ENCODE assay signal across 16 cellular contexts in the genomic region with DNA sequence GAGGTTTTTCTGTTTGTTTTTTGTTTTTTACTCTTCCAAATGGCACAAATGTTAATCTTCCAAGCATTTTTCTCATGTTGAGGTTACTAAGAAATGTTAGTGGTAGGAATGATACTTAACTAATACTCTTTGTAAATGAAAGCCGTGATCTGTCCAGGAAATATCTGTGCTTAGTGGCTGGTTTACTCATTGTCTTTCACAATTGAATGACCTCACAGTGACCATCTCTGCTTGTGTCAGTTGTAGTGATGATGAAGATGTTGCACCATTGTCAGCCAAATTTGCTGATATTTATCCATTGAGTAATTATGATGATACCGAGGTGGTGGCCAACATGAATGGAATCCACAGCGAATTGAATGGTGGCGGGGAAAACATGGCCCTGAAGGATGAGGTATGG.
A peak's percentile ranks its signal among the peaks of the same experiment; 100 is the strongest.
DNase-seq lines count a peak whose midpoint lies in the region; ATAC-seq and TF ChIP-seq lines count a peak whose summit lies in the region.
"Had no signal": no experiment of that assay in that cellular context is flagged by ENCODE, and none has a peak within 500 bp of the region (broad histone marks: within the 10 kb centered on the region; RNA-seq: fewer than 3 reads in every experiment).

No MANE protein-coding gene starts in this region.

- H3K36me3 ChIP-seq in PC-3 (ENCODE audit: low read depth, low read length), result peaks cover 17% of the 10 kb centered on the region
- H3K36me3 ChIP-seq in naive thymus-derived CD4-positive, alpha-beta T cell (ENCODE audit: control insufficient read depth in 2 of 3, insufficient read depth in 3 of 3, low read length in 3 of 3), result peaks cover 6 to 59% (median 9%) of the 10 kb centered on the region in 3 experiments

- H3K79me2 ChIP-seq in PC-3 (ENCODE audit: low read length), result peaks cover 10% of the 10 kb centered on the region; the same call in 1 of the 2 replicates

- no peaks in the 10 kb centered on the region for H3K4me1 ChIP-seq in PC-3 (ENCODE audit: insufficient read depth, low read length)
- H3K4me1 ChIP-seq in naive thymus-derived CD4-positive, alpha-beta T cell (ENCODE audit: control insufficient read depth in 2 of 2, insufficient read depth in 2 of 2, low read length in 2 of 2), result peaks cover 0 to 7% of the 10 kb centered on the region in 2 donors
- H3K4me1 ChIP-seq: body of pancreas had no signal

- H3K9ac ChIP-seq in PC-3 (ENCODE audit: low read length), result no peak overlapping the region

- peaks cover 21 to 62% (median 41%) of the 10 kb centered on the region in 5 donors for H3K36me3 Mint-ChIP-seq in naive thymus-derived CD4-positive, alpha-beta T cell

- H3K27ac Mint-ChIP-seq in naive thymus-derived CD4-positive, alpha-beta T cell, result no peak overlapping the region
- H3K27ac Mint-ChIP-seq: activated T-cell treated with anti-CD3 and anti-CD28 coated beads, Interleukin-2, amount 50 U/mL, for 24 hours had no signal

- no TSS peak for BruUV-seq in PC-3 (replicated peaks; lab: Mats Ljungman, UMichigan)

- H2AFZ ChIP-seq in PC-3 (ENCODE audit: low read length), result no peak overlapping the region

- H3K9me2 ChIP-seq in PC-3 (replicated peaks; ENCODE audit: low read length), result no peaks in the 10 kb centered on the region

- no peak overlapping the region for H3K4me2 ChIP-seq in PC-3 (ENCODE audit: low read length)

- DNase-seq in AG20443 (ENCODE audit: low spot score) (peak; percentile 84), PC-3 (peak; percentile 16), epithelial cell of esophagus (ENCODE audit: low read depth) (peak; percentile 82), H4 (ENCODE audit: low spot score) (no peak), DMS 273 treated with DMSO at 0.1 percent for 48 hours (lab: John Stamatoyannopoulos, UW) (no peak), GM10266 (ENCODE audit: extremely low spot score) (no peak)
- no peak for DNase-seq in naive thymus-derived CD4-positive, alpha-beta T cell
- no peak for DNase-seq in stimulated activated CD4-positive, alpha-beta T cell treated with anti-CD3 and anti-CD28 coated beads, Interleukin-2, amount 100 ng/mL, for 48 hours
- DNase-seq: activated T-cell treated with anti-CD3 and anti-CD28 coated beads, Interleukin-2, amount 50 U/mL, for 24 hours; body of pancreas; left ventricle myocardium inferior; NCI-H1417 treated with DMSO at 0.1 percent for 48 hours; NCI-H526; occipital lobe; SIG-M5; stimulated activated naive CD4-positive, alpha-beta T cell treated with Interleukin-2 at 50 U/mL for 16 hours had no signal

- no peak overlapping the region for H3K4me3 Mint-ChIP-seq in naive thymus-derived CD4-positive, alpha-beta T cell
- H3K4me3 Mint-ChIP-seq: activated T-cell treated with anti-CD3 and anti-CD28 coated beads, Interleukin-2, amount 50 U/mL, for 24 hours had no signal

- no peak overlapping the region for H3K27ac ChIP-seq in PC-3 (ENCODE audit: low read length)
- H3K27ac ChIP-seq in naive thymus-derived CD4-positive, alpha-beta T cell (ENCODE audit: low read depth, low read length), result no peak overlapping the region
- H3K27ac ChIP-seq: body of pancreas, left ventricle myocardium inferior had no signal

- H3K27me3 ChIP-seq in PC-3 (ENCODE audit: low read length), result no peaks in the 10 kb centered on the region
- no peaks in the 10 kb centered on the region for H3K27me3 ChIP-seq in naive thymus-derived CD4-positive, alpha-beta T cell (ENCODE audit: control insufficient read depth in 2 of 2, insufficient read depth in 2 of 2, low read length in 2 of 2)
- H3K27me3 ChIP-seq: body of pancreas had no signal

- TF ChIP-seq CTCF in PC-3 (conservative IDR thresholded peaks at IDR 0.05; ENCODE audit: low read depth, low read length) (no peak), epithelial cell of esophagus (IDR thresholded peaks at IDR 0.05; ENCODE audit: insufficient read depth, low read depth, low read length, missing control alignments) (no peak), GM10266 (IDR thresholded peaks at IDR 0.05; ENCODE audit: control insufficient read depth, insufficient read depth, low read depth, missing control alignments) (no peak)

- intact Hi-C loops in PC-3 (cut with micrococcal nuclease), result no loop called here
- intact Hi-C loops in naive thymus-derived CD4-positive, alpha-beta T cell (cut with micrococcal nuclease), result no loop called here

- CTCF ChIA-PET in PC-3 (lab: Charles Lee), result no interaction called here
- CTCF ChIA-PET in naive thymus-derived CD4-positive, alpha-beta T cell (lab: Charles Lee), result no interaction called here

- H3K9me3 ChIP-seq in PC-3 (ENCODE audit: low read length), result no peaks in the 10 kb centered on the region
- H3K9me3 ChIP-seq in naive thymus-derived CD4-positive, alpha-beta T cell (ENCODE audit: control insufficient read depth in 2 of 3, low read length in 3 of 3), result no peaks in the 10 kb centered on the region
- H3K9me3 ChIP-seq: body of pancreas, left ventricle myocardium inferior had no signal

- ATAC-seq in PC-3, result no peak
- peak; percentile 41 for ATAC-seq in naive thymus-derived CD4-positive, alpha-beta T cell
- ATAC-seq: body of pancreas had no signal

- H3K4me3 ChIP-seq in PC-3 (ENCODE audit: low read length), result no peak overlapping the region
- no peak overlapping the region for H3K4me3 ChIP-seq in epithelial cell of esophagus (ENCODE audit: low read length)
- no peak overlapping the region for H3K4me3 ChIP-seq in naive thymus-derived CD4-positive, alpha-beta T cell (ENCODE audit: low read length)
- H3K4me3 ChIP-seq: body of pancreas, left ventricle myocardium inferior had no signal

- H3K4me1 Mint-ChIP-seq in naive thymus-derived CD4-positive, alpha-beta T cell, result peaks cover 8 to 28% (median 23%) of the 10 kb centered on the region in 7 donors

- H3F3A ChIP-seq in PC-3 (ENCODE audit: low read length, unreplicated experiment), result no peaks in the 10 kb centered on the region

- H3K27me3 Mint-ChIP-seq in naive thymus-derived CD4-positive, alpha-beta T cell, result no peaks in the 10 kb centered on the region
- H3K27me3 Mint-ChIP-seq: activated T-cell treated with anti-CD3 and anti-CD28 coated beads, Interleukin-2, amount 50 U/mL, for 24 hours had no signal

- no peaks in the 10 kb centered on the region for H4K20me1 ChIP-seq in PC-3 (ENCODE audit: low read length)

- no peaks in the 10 kb centered on the region for H3K9me3 Mint-ChIP-seq in naive thymus-derived CD4-positive, alpha-beta T cell
- H3K9me3 Mint-ChIP-seq: activated T-cell treated with anti-CD3 and anti-CD28 coated beads, Interleukin-2, amount 50 U/mL, for 24 hours had no signal

- POLR2A ChIA-PET in PC-3 (lab: Charles Lee; ENCODE audit: unreplicated experiment), result no interaction called here
- POLR2A ChIA-PET in naive thymus-derived CD4-positive, alpha-beta T cell (lab: Charles Lee), result no interaction called here

Comparison
In these comparisons a context has a peak if more than half of its experiments do, and no peak if none do; other contexts are left out.
1. DNase-seq: peak in AG20443 (single experiment), PC-3 (single experiment) and epithelial cell of esophagus (single experiment); none in naive thymus-derived CD4-positive, alpha-beta T cell (0 of 9), H4 (single experiment), stimulated activated CD4-positive, alpha-beta T cell treated with anti-CD3 and anti-CD28 coated beads, Interleukin-2, amount 100 ng/mL, for 48 hours (0 of 2), DMS 273 treated with DMSO at 0.1 percent for 48 hours (single experiment) and GM10266 (single experiment).